Comparison of ENCODE assay signal across 10 cellular contexts in genomic region chr16:19899605-19899955, GRCh38. TPM values are rescaled to one million over a fixed set of nuclear protein-coding genes. Genes with fewer than 3 reads are reported as not detected.
"Had no signal": no experiment of that assay in that cellular context is flagged by ENCODE, and none has a peak within 500 bp of the region (broad histone marks: within the 10 kb centered on the region; RNA-seq: fewer than 3 reads in every experiment).

No MANE protein-coding gene starts in this region.

- H3K36me3 Mint-ChIP-seq: activated CD8-positive, alpha-beta memory T cell treated with anti-CD3 and anti-CD28 coated beads, Interleukin-2, amount 10 ng/mL, durations not matched to agents 7 days and 5 days; activated naive CD8-positive, alpha-beta T cell had no signal

- H3K27ac Mint-ChIP-seq: activated CD4-positive, alpha-beta memory T cell treated with anti-CD3 and anti-CD28 coated beads, Interleukin-2, amount 10 ng/mL, durations not matched to agents 7 days and 5 days; activated CD8-positive, alpha-beta memory T cell treated with anti-CD3 and anti-CD28 coated beads, Interleukin-2, amount 10 ng/mL, durations not matched to agents 7 days and 5 days; activated naive CD8-positive, alpha-beta T cell; dendritic cell treated with granulocyte-macrophage colony-stimulating factor and Interleukin-4, amounts not matched to agents 40 ng/mL and 50 ng/mL, for 4 days; naive thymus-derived CD4-positive, alpha-beta T cell; T-helper 2 cell treated with Interferon-gamma antibody and Interleukin-4, amounts not matched to agents 5 μg/mL and 100 μg/mL, for 36 hours had no signal

- H3K9me3 Mint-ChIP-seq: activated CD4-positive, alpha-beta memory T cell treated with anti-CD3 and anti-CD28 coated beads, Interleukin-2, amount 10 ng/mL, durations not matched to agents 7 days and 5 days; dendritic cell treated with granulocyte-macrophage colony-stimulating factor and Interleukin-4, amounts not matched to agents 40 ng/mL and 50 ng/mL, for 4 days; T-helper 2 cell treated with Interferon-gamma antibody and Interleukin-4, amounts not matched to agents 5 μg/mL and 100 μg/mL, for 36 hours had no signal

- H3K4me3 ChIP-seq: esophagus squamous epithelium, tibial artery had no signal

- H3K27ac ChIP-seq: esophagus squamous epithelium, tibial artery had no signal

- H3K9me3 ChIP-seq: esophagus squamous epithelium, tibial artery had no signal

- H3K36me3 ChIP-seq: esophagus squamous epithelium, tibial artery had no signal

- H3K4me1 Mint-ChIP-seq: activated CD4-positive, alpha-beta memory T cell treated with anti-CD3 and anti-CD28 coated beads, Interleukin-2, amount 10 ng/mL, durations not matched to agents 7 days and 5 days had no signal

- H3K4me3 Mint-ChIP-seq: activated CD4-positive, alpha-beta memory T cell treated with anti-CD3 and anti-CD28 coated beads, Interleukin-2, amount 10 ng/mL, durations not matched to agents 7 days and 5 days; activated CD8-positive, alpha-beta memory T cell treated with anti-CD3 and anti-CD28 coated beads, Interleukin-2, amount 10 ng/mL, durations not matched to agents 7 days and 5 days; activated naive CD8-positive, alpha-beta T cell; dendritic cell treated with granulocyte-macrophage colony-stimulating factor and Interleukin-4, amounts not matched to agents 40 ng/mL and 50 ng/mL, for 4 days; naive thymus-derived CD4-positive, alpha-beta T cell; T-helper 2 cell treated with Interferon-gamma antibody and Interleukin-4, amounts not matched to agents 5 μg/mL and 100 μg/mL, for 36 hours had no signal

- DNase-seq: effector memory CD4-positive, alpha-beta T cell; esophagus squamous epithelium; left ventricle myocardium superior had no signal

RNA-seq across cellular contexts. Expression of gene GPRC5B, which starts 14.9 kb away (rescaled TPM):
- total RNA-seq: activated CD8-positive, alpha-beta memory T cell treated with anti-CD3 and anti-CD28 coated beads, Interleukin-2, amount 10 ng/mL, durations not matched to agents 7 days and 5 days had no signal
